ENCODE assay signal across 9 cellular contexts in genomic region chr7:107659666-107660065, GRCh38. TPM values are rescaled to one million over a fixed set of nuclear protein-coding genes. Genes with fewer than 3 reads are reported as not detected.
DNase-seq lines count a peak whose midpoint lies in the region; ATAC-seq and TF ChIP-seq lines count a peak whose summit lies in the region.
"Had no signal": no experiment of that assay in that cellular context is flagged by ENCODE, and none has a peak within 500 bp of the region (broad histone marks: within the 10 kb centered on the region; RNA-seq: fewer than 3 reads in every experiment).

No MANE protein-coding gene starts in this region.

- intact Hi-C loops in left cardiac atrium (cut with DNase I), result no loop called here
- intact Hi-C loops in Right ventricle myocardium inferior (cut with DNase I), result no loop called here
- intact Hi-C loops in activated B cell treated with CpG ODN at 0.5 μM for 24 hours (cut with micrococcal nuclease), result loop anchor here (1.0 to 5.0 kb wide), 5 partner anchors 15 to 83 kb away; no protein-coding TSS in a partner anchor

- POLR2A ChIA-PET in activated B cell treated with CpG ODN at 0.5 μM for 24 hours (lab: Charles Lee), result interaction anchor here (0.5 to 2.9 kb wide), 5 partner anchors 21 to 491 kb away, joined by 4 to 32 read pairs (median 4); partner anchors contain the start of genes CBLL1, COG5, DUS4L and HBP1

- TF ChIP-seq CTCF in activated B cell treated with CpG ODN at 0.5 μM for 24 hours (IDR thresholded peaks at IDR 0.05), result no peak
- no peak for TF ChIP-seq CTCF in fibroblast of the aortic adventitia (IDR thresholded peaks at IDR 0.05; ENCODE audit: insufficient read depth, low read length)

- H3K4me1 Mint-ChIP-seq in activated B cell treated with CpG ODN at 0.5 μM for 24 hours, result peaks cover 23% of the 10 kb centered on the region

- peak overlapping the region; percentile 88 for H3K4me3 Mint-ChIP-seq in activated B cell treated with CpG ODN at 0.5 μM for 24 hours

- H3K27ac Mint-ChIP-seq in activated B cell treated with CpG ODN at 0.5 μM for 24 hours, result no peak overlapping the region

- CTCF ChIA-PET in activated B cell treated with CpG ODN at 0.5 μM for 24 hours (lab: Charles Lee), result interaction anchor here (0.7 kb wide), 1 partner anchor 210 kb away, joined by 3 read pairs; no protein-coding TSS in a partner anchor

- peaks cover 15% of the 10 kb centered on the region for H3K27me3 Mint-ChIP-seq in activated B cell treated with CpG ODN at 0.5 μM for 24 hours

- H3K9me3 Mint-ChIP-seq in activated B cell treated with CpG ODN at 0.5 μM for 24 hours, result no peaks in the 10 kb centered on the region

- H3K36me3 Mint-ChIP-seq in activated B cell treated with CpG ODN at 0.5 μM for 24 hours (ENCODE audit: low read depth), result no peaks in the 10 kb centered on the region

- DNase-seq in left cardiac atrium (no peak), Right ventricle myocardium inferior (ENCODE audit: missing footprints) (no peak), activated B cell treated with CpG ODN at 0.5 μM for 24 hours (no peak), fibroblast of the aortic adventitia (ENCODE audit: low read depth) (peak; percentile 90), COLO668 (lab: John Stamatoyannopoulos, UW; ENCODE audit: unreplicated experiment) (no peak), SKM-1 (lab: John Stamatoyannopoulos, UW; ENCODE audit: unreplicated experiment) (no peak)
- DNase-seq: psoas muscle had no signal

- ATAC-seq in left cardiac atrium, result peak; percentile 13 to 79
- no peak for ATAC-seq in Right ventricle myocardium inferior
- peak; percentile 77 for ATAC-seq in activated B cell treated with CpG ODN at 0.5 μM for 24 hours (ENCODE audit: low read depth)
- no peak for ATAC-seq in GM18861 (IDR thresholded peaks at IDR 0.05; ENCODE audit: unreplicated experiment)
- ATAC-seq in GM18868 (IDR thresholded peaks at IDR 0.05; ENCODE audit: unreplicated experiment), result no peak
- ATAC-seq: psoas muscle had no signal

- no peak overlapping the region for H3K4me3 ChIP-seq in fibroblast of the aortic adventitia (ENCODE audit: low read depth, low read length)

RNA-seq across cellular contexts. Expression of gene SLC26A4, which starts 1.0 kb away (rescaled TPM):
- total RNA-seq in left cardiac atrium (under 1 TPM; 0.58 to 0.74 TPM), Right ventricle myocardium inferior (0.27 TPM), activated B cell treated with CpG ODN at 0.5 μM for 24 hours (0.05 and 0.13 TPM in 2 replicates), fibroblast of the aortic adventitia (ENCODE audit: low replicate concordance) (0.65 and 1.8 TPM in 2 replicates)

Comparison
In these comparisons a context has a peak if more than half of its experiments do, and no peak if none do; other contexts are left out.
1. ATAC-seq: peak in left cardiac atrium (2 of 2) and activated B cell treated with CpG ODN at 0.5 μM for 24 hours (single experiment); none in Right ventricle myocardium inferior (single experiment), GM18861 (single experiment) and GM18868 (single experiment).